ENCODE assay signal across 21 cellular contexts in the genomic region with DNA sequence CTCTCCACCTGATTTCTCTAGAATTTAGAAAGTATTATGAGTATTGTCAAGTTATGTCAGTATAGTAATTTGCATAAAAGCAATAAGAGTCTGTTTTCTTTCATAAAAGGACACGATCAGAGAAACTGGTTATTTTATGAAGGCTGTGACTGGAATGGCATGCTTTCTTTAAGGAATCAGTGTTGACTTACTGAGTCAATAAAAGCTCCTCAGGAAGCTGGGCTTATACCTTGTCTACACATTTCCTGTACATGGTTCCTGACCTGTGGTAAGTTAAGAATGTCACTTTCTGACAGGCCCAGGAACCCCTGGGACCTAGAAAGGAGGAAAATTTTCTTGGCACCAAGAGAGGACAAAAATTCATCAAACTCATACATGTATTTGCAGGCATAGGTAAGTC.
DNase-seq lines count a peak whose midpoint lies in the region; ATAC-seq, FAIRE-seq and TF ChIP-seq lines count a peak whose summit lies in the region.
"Had no signal": no experiment of that assay in that cellular context is flagged by ENCODE, and none has a peak within 500 bp of the region (broad histone marks: within the 10 kb centered on the region; RNA-seq: fewer than 3 reads in every experiment).

No MANE protein-coding gene starts in this region.

- peaks cover 10% of the 10 kb centered on the region for H3K4me1 ChIP-seq in PC-3 (ENCODE audit: insufficient read depth, low read length)
- H3K4me1 ChIP-seq in kidney (ENCODE audit: control insufficient read depth in 1 of 2, insufficient read depth in 1 of 2, low read depth in 1 of 2, low read length in 2 of 2), result no peaks in the 10 kb centered on the region
- H3K4me1 ChIP-seq: Caco-2 had no signal

- FAIRE-seq in kidney (lab: Jason Lieb, UNC), result no peak
- FAIRE-seq: G401.6 had no signal

- H3K36me3 ChIP-seq in PC-3 (ENCODE audit: low read depth, low read length) (no peaks in the 10 kb centered on the region), kidney (ENCODE audit: control insufficient read depth in 1 of 2, insufficient read depth in 2 of 2, low read length in 2 of 2) (no peaks in the 10 kb centered on the region)

- H3K27me3 ChIP-seq in PC-3 (ENCODE audit: low read length) (no peaks in the 10 kb centered on the region), dorsolateral prefrontal cortex (no peaks in the 10 kb centered on the region)

- no peak overlapping the region for H3K9ac ChIP-seq in PC-3 (ENCODE audit: low read length)
- H3K9ac ChIP-seq in kidney (ENCODE audit: low read length in 2 of 2), result no peak overlapping the region
- H3K9ac ChIP-seq: KMS-11 had no signal

- peak overlapping the region; percentile 30 for H3K4me2 ChIP-seq in PC-3 (ENCODE audit: low read length)
- H3K4me2 ChIP-seq: KMS-11, PC-9 had no signal

- H3K79me2 ChIP-seq in PC-3 (ENCODE audit: low read length), result no peaks in the 10 kb centered on the region

- in situ Hi-C loops in astrocyte of the spinal cord (cut with HindIII; ENCODE audit: low sequenced_read_pairs), result no loop called here

- H4K20me1 ChIP-seq in PC-3 (ENCODE audit: low read length), result no peaks in the 10 kb centered on the region

- H3K27ac ChIP-seq in PC-3 (ENCODE audit: low read length), result no peak overlapping the region
- no peak overlapping the region for H3K27ac ChIP-seq in kidney (ENCODE audit: low read depth in 2 of 2, low read length in 2 of 2)
- H3K27ac ChIP-seq in dorsolateral prefrontal cortex, result no peak overlapping the region
- H3K27ac ChIP-seq: KMS-11, PC-9 had no signal

- POLR2A ChIA-PET in PC-3 (lab: Charles Lee; ENCODE audit: unreplicated experiment), result no interaction called here

- H2AFZ ChIP-seq in PC-3 (ENCODE audit: low read length), result no peak overlapping the region
- H2AFZ ChIP-seq: PC-9 had no signal

- H3K9me2 ChIP-seq in PC-3 (replicated peaks; ENCODE audit: low read length), result no peaks in the 10 kb centered on the region

- TF ChIP-seq CTCF in PC-3 (conservative IDR thresholded peaks at IDR 0.05; ENCODE audit: low read depth, low read length) (no peak), astrocyte of the spinal cord (IDR thresholded peaks at IDR 0.05; ENCODE audit: low read depth, low read length) (no peak), kidney (IDR thresholded peaks at IDR 0.05; ENCODE audit: borderline replicate concordance, extremely low read depth, insufficient read depth) (no peak), dorsolateral prefrontal cortex (IDR thresholded peaks at IDR 0.05 in 54 of 56, conservative IDR thresholded peaks at IDR 0.05 in 2 of 56; ENCODE audit: low read depth in 1 of 56, partially characterized antibody in 56 of 56) (no peak)

- no peaks in the 10 kb centered on the region for H3F3A ChIP-seq in PC-3 (ENCODE audit: low read length, unreplicated experiment)

- peak; percentile 51 for DNase-seq in HT1080 (ENCODE audit: low read depth)
- DNase-seq in PC-3, result peak; percentile 71
- DNase-seq in astrocyte of the spinal cord (ENCODE audit: low read depth, low spot score), result peak; percentile 38
- no peak for DNase-seq in left colon
- no peak for DNase-seq in NCI-H2107 (lab: John Stamatoyannopoulos, UW)
- DNase-seq in kidney, result no peak
- no peak for DNase-seq in dorsolateral prefrontal cortex
- DNase-seq: 8988T; Caco-2; CD4-positive, CD25-positive, alpha-beta regulatory T cell; MM.1S; NCI-H1092; NCI-H146; NCI-H2081 treated with DMSO at 0.1 percent for 48 hours; NCI-H510A; NCI-H774; PC-9 had no signal

- peak; percentile 100 for ATAC-seq in PC-3
- ATAC-seq in left colon, result peak; percentile 89
- ATAC-seq in HG02623 (IDR thresholded peaks at IDR 0.05; ENCODE audit: unreplicated experiment), result no peak
- ATAC-seq: Right ventricle myocardium inferior had no signal

- no peaks in the 10 kb centered on the region for H3K9me3 ChIP-seq in PC-3 (ENCODE audit: low read length)
- H3K9me3 ChIP-seq in kidney (ENCODE audit: control insufficient read depth in 1 of 2, low read length in 2 of 2), result no peaks in the 10 kb centered on the region
- H3K9me3 ChIP-seq: Caco-2 had no signal

- H3K4me3 ChIP-seq in PC-3 (ENCODE audit: low read length) (no peak overlapping the region), astrocyte of the spinal cord (ENCODE audit: low read depth, low read length) (no peak overlapping the region), kidney (ENCODE audit: low read length in 2 of 2) (no peak overlapping the region), dorsolateral prefrontal cortex (no peak overlapping the region)
- H3K4me3 ChIP-seq: PC-9 had no signal

- intact Hi-C loops in PC-3 (cut with micrococcal nuclease), result no loop called here
- intact Hi-C loops in left colon (cut with DNase I, micrococcal nuclease), result no loop called here
- intact Hi-C loops in kidney (cut with DNase I), result no loop called here
- intact Hi-C loops in dorsolateral prefrontal cortex (cut with DNase I), result no loop called here

- CTCF ChIA-PET in PC-3 (lab: Charles Lee), result interaction anchor here (0.6 kb wide), 1 partner anchor 958 kb away, joined by 4 read pairs; no protein-coding TSS in a partner anchor

- no TSS peak for BruUV-seq in PC-3 (replicated peaks; lab: Mats Ljungman, UMichigan)

Comparison
In these comparisons a context has a peak if more than half of its experiments do, and no peak if none do; other contexts are left out.
1. DNase-seq: peak in HT1080 (single experiment), PC-3 (single experiment) and astrocyte of the spinal cord (single experiment); none in left colon (0 of 2), NCI-H2107 (single experiment), kidney (single experiment) and dorsolateral prefrontal cortex (0 of 10).